In genomic region chr1:155012052-155012546, GRCh38 we compare ENCODE assay signal across 9 cellular contexts. TPM values are rescaled to one million over a fixed set of nuclear protein-coding genes. Genes with fewer than 3 reads are reported as not detected.
DNase-seq lines count a peak whose midpoint lies in the region; ATAC-seq and TF ChIP-seq lines count a peak whose summit lies in the region.
"Had no signal": no experiment of that assay in that cellular context is flagged by ENCODE, and none has a peak within 500 bp of the region (broad histone marks: within the 10 kb centered on the region; RNA-seq: fewer than 3 reads in every experiment).

No MANE protein-coding gene starts in this region.

- peak; percentile 7 to 45 (median 30) for ATAC-seq in heart right ventricle

- peaks cover 12% of the 10 kb centered on the region for H3K36me3 ChIP-seq in CD8-positive, alpha-beta memory T cell (ENCODE audit: insufficient read depth, low read length)
- H3K36me3 ChIP-seq in heart right ventricle, result peaks cover 0 to 35% (median 9%) of the 10 kb centered on the region in 9 donors

- peaks cover 0 to 13% (median 0%) of the 10 kb centered on the region in 3 donors for H3K36me3 Mint-ChIP-seq in CD8-positive, alpha-beta memory T cell
- peaks cover 55% of the 10 kb centered on the region for H3K36me3 Mint-ChIP-seq in activated naive CD4-positive, alpha-beta T cell treated with anti-CD3 and anti-CD28 coated beads for 36 hours (ENCODE audit: low read depth)

- TF ChIP-seq CTCF in heart right ventricle (IDR thresholded peaks at IDR 0.05) (no peak), GM10248 (IDR thresholded peaks at IDR 0.05; ENCODE audit: control extremely low read depth, extremely low read depth, low read depth, missing control alignments) (no peak)

- H3K4me1 ChIP-seq in CD8-positive, alpha-beta memory T cell (ENCODE audit: insufficient read depth, low read length), result peaks cover 90% of the 10 kb centered on the region
- peaks cover 10 to 82% (median 51%) of the 10 kb centered on the region in 9 donors for H3K4me1 ChIP-seq in heart right ventricle

- peaks cover 54 to 90% (median 66%) of the 10 kb centered on the region in 3 donors for H3K4me1 Mint-ChIP-seq in CD8-positive, alpha-beta memory T cell
- peaks cover 68% of the 10 kb centered on the region for H3K4me1 Mint-ChIP-seq in activated naive CD4-positive, alpha-beta T cell treated with anti-CD3 and anti-CD28 coated beads for 36 hours (ENCODE audit: low read depth)

- no peaks in the 10 kb centered on the region for H3K27me3 ChIP-seq in CD8-positive, alpha-beta memory T cell (ENCODE audit: insufficient read depth, low read length, poor library complexity, severe bottlenecking)
- no peaks in the 10 kb centered on the region for H3K27me3 ChIP-seq in heart right ventricle

- peak overlapping the region in 2 of 7 donors; percentile 19 to 23 for H3K4me3 Mint-ChIP-seq in CD8-positive, alpha-beta memory T cell
- H3K4me3 Mint-ChIP-seq in activated naive CD4-positive, alpha-beta T cell treated with anti-CD3 and anti-CD28 coated beads for 36 hours, result peak overlapping the region; percentile 97

- H3K27ac ChIP-seq in CD8-positive, alpha-beta memory T cell (ENCODE audit: low read depth, low read length), result no peak overlapping the region
- peak overlapping the region in 8 of 10 donors; percentile 31 to 95 (median 60) for H3K27ac ChIP-seq in heart right ventricle

- CTCF ChIA-PET in CD8-positive, alpha-beta memory T cell (lab: Charles Lee), result interaction anchor here (0.8 to 16.7 kb wide), 6 partner anchors 14 to 60 kb away, joined by 3 to 207 read pairs (median 6); partner anchors contain the start of genes FLAD1, LENEP, PBXIP1 and ZBTB7B
- CTCF ChIA-PET in activated naive CD4-positive, alpha-beta T cell treated with anti-CD3 and anti-CD28 coated beads for 36 hours (lab: Charles Lee), result interaction anchor here (0.8 to 2.7 kb wide), 6 partner anchors 9 to 73 kb away, joined by 3 to 9 read pairs (median 3); partner anchors contain the start of gene PBXIP1
- CTCF ChIA-PET in GM10248 (lab: Yijun Ruan, JAX), result interaction anchor here (1.2 to 13.5 kb wide), 4 partner anchors 14 to 453 kb away, joined by 3 to 175 read pairs (median 4); partner anchors contain the start of genes LENEP and ZBTB7B

- H3K27ac Mint-ChIP-seq in CD8-positive, alpha-beta memory T cell, result peak overlapping the region in 6 of 8 donors; percentile 69 to 92 (median 86)
- peak overlapping the region; percentile 89 for H3K27ac Mint-ChIP-seq in activated naive CD4-positive, alpha-beta T cell treated with anti-CD3 and anti-CD28 coated beads for 36 hours

- POLR2A ChIA-PET in CD8-positive, alpha-beta memory T cell (lab: Charles Lee), result interaction anchor here (0.7 kb wide), 1 partner anchor 56 kb away, joined by 3 read pairs; the partner anchor contains the start of gene PBXIP1
- POLR2A ChIA-PET in GM10248 (lab: Yijun Ruan, JAX), result no interaction called here

- H3K4me3 ChIP-seq in CD8-positive, alpha-beta memory T cell (ENCODE audit: low read length), result peak overlapping the region; percentile 51
- H3K4me3 ChIP-seq in heart right ventricle, result no peak overlapping the region

- WGBS in heart right ventricle, 2 donors, result 18 to 24% methylated on average over 9 of the region's 9 CpGs

- H3K9me3 ChIP-seq in CD8-positive, alpha-beta memory T cell (ENCODE audit: low read length), result no peaks in the 10 kb centered on the region
- no peaks in the 10 kb centered on the region for H3K9me3 ChIP-seq in heart right ventricle

- H3K27me3 Mint-ChIP-seq in CD8-positive, alpha-beta memory T cell, result no peaks in the 10 kb centered on the region
- H3K27me3 Mint-ChIP-seq in activated naive CD4-positive, alpha-beta T cell treated with anti-CD3 and anti-CD28 coated beads for 36 hours (ENCODE audit: low read depth), result no peaks in the 10 kb centered on the region

- intact Hi-C loops in activated naive CD4-positive, alpha-beta T cell treated with anti-CD3 and anti-CD28 coated beads for 36 hours (cut with micrococcal nuclease), result no loop called here
- intact Hi-C loops in heart right ventricle (cut with DNase I), result loop anchor here in 1 of 10 donors (10.0 kb wide), 1 partner anchor 57 kb away; the partner anchor contains the start of gene PBXIP1

- no peaks in the 10 kb centered on the region for H3K9me3 Mint-ChIP-seq in CD8-positive, alpha-beta memory T cell
- H3K9me3 Mint-ChIP-seq in activated naive CD4-positive, alpha-beta T cell treated with anti-CD3 and anti-CD28 coated beads for 36 hours, result no peaks in the 10 kb centered on the region

- no peak for DNase-seq in CD8-positive, alpha-beta memory T cell
- DNase-seq in NCI-H1417 (lab: John Stamatoyannopoulos, UW) (peak; percentile 94 to 98 (median 96)), heart right ventricle (peak; percentile 62 to 67), retina (peak; percentile 76), glomerular visceral epithelial cell (ENCODE audit: extremely low spot score) (no peak), LoVo (ENCODE audit: low spot score) (no peak), GM10248 (ENCODE audit: extremely low spot score) (no peak)
- DNase-seq in activated naive CD4-positive, alpha-beta T cell treated with anti-CD3 and anti-CD28 coated beads for 36 hours, result peak; percentile 71

RNA-seq across cellular contexts. Expression of gene ZBTB7B, which starts 9.5 kb away (rescaled TPM):
- total RNA-seq in CD8-positive, alpha-beta memory T cell, result 10 to 100 TPM; 33.2 to 34.7 TPM
- 3.3 TPM for polyA plus RNA-seq in CD8-positive, alpha-beta memory T cell
- total RNA-seq in activated naive CD4-positive, alpha-beta T cell treated with anti-CD3 and anti-CD28 coated beads for 36 hours, result 100 to 1,000 TPM in 1 of 2 experiments, 10 to 100 TPM in 1; 90.6 to 101 TPM
- 10 to 100 TPM; 25.7 to 54.7 (median 34.5) TPM for total RNA-seq in heart right ventricle
- 10 to 100 TPM; 41.1 to 51.6 TPM for polyA plus RNA-seq in heart right ventricle

RNA-seq across cellular contexts. Expression of gene LENEP, which starts 18.7 kb away (rescaled TPM):
- total RNA-seq in CD8-positive, alpha-beta memory T cell, result under 1 TPM; 0.62 to 0.72 TPM
- not detected for polyA plus RNA-seq in CD8-positive, alpha-beta memory T cell
- total RNA-seq in activated naive CD4-positive, alpha-beta T cell treated with anti-CD3 and anti-CD28 coated beads for 36 hours, result under 1 TPM; 0.36 to 0.99 TPM
- not detected for total RNA-seq in heart right ventricle
- polyA plus RNA-seq in heart right ventricle, result not detected
- total RNA-seq: glomerular endothelial cell had no signal

RNA-seq across cellular contexts. Expression of gene DCST2, which starts 21.5 kb away (rescaled TPM):
- total RNA-seq in CD8-positive, alpha-beta memory T cell, result under 1 TPM; 0.09 to 0.16 TPM
- not detected for polyA plus RNA-seq in CD8-positive, alpha-beta memory T cell
- total RNA-seq in activated naive CD4-positive, alpha-beta T cell treated with anti-CD3 and anti-CD28 coated beads for 36 hours, result 1 to 10 TPM; 1.1 to 1.5 TPM
- under 1 TPM in 9 of 10 donors, not detected in 1; 0.15 to 0.67 (median 0.30) TPM for total RNA-seq in heart right ventricle
- polyA plus RNA-seq in heart right ventricle, result 1 to 10 TPM in 1 of 2 donors, under 1 TPM in 1; 0.38 to 1.8 TPM

RNA-seq across cellular contexts. Expression of gene DCST1, which starts 21.5 kb away (rescaled TPM):
- not detected for total RNA-seq in CD8-positive, alpha-beta memory T cell
- not detected for polyA plus RNA-seq in CD8-positive, alpha-beta memory T cell
- not detected for total RNA-seq in activated naive CD4-positive, alpha-beta T cell treated with anti-CD3 and anti-CD28 coated beads for 36 hours
- not detected for total RNA-seq in heart right ventricle
- under 1 TPM in 1 of 2 donors, not detected in 1; 0.29 TPM for polyA plus RNA-seq in heart right ventricle
- total RNA-seq: glomerular endothelial cell had no signal

RNA-seq across cellular contexts. Expression of gene FLAD1, which starts 29.0 kb away (rescaled TPM):
- total RNA-seq in CD8-positive, alpha-beta memory T cell, result 10 to 100 TPM; 73.7 to 76.3 TPM
- polyA plus RNA-seq in CD8-positive, alpha-beta memory T cell, result 51.2 TPM
- 10 to 100 TPM; 27.2 to 30.0 TPM for total RNA-seq in activated naive CD4-positive, alpha-beta T cell treated with anti-CD3 and anti-CD28 coated beads for 36 hours
- 10 to 100 TPM; 20.1 to 36.8 (median 24.1) TPM for total RNA-seq in heart right ventricle
- 10 to 100 TPM; 25.1 to 41.6 TPM for polyA plus RNA-seq in heart right ventricle

Comparison
In these comparisons a context has a peak if more than half of its experiments do, and no peak if none do; other contexts are left out.
1. DNase-seq: peak in NCI-H1417 (3 of 3), activated naive CD4-positive, alpha-beta T cell treated with anti-CD3 and anti-CD28 coated beads for 36 hours (single experiment), heart right ventricle (2 of 2) and retina (single experiment); none in CD8-positive, alpha-beta memory T cell (0 of 5), glomerular visceral epithelial cell (single experiment), LoVo (single experiment) and GM10248 (single experiment).